ENCODE assay signal across 8 cellular contexts in the genomic region with DNA sequence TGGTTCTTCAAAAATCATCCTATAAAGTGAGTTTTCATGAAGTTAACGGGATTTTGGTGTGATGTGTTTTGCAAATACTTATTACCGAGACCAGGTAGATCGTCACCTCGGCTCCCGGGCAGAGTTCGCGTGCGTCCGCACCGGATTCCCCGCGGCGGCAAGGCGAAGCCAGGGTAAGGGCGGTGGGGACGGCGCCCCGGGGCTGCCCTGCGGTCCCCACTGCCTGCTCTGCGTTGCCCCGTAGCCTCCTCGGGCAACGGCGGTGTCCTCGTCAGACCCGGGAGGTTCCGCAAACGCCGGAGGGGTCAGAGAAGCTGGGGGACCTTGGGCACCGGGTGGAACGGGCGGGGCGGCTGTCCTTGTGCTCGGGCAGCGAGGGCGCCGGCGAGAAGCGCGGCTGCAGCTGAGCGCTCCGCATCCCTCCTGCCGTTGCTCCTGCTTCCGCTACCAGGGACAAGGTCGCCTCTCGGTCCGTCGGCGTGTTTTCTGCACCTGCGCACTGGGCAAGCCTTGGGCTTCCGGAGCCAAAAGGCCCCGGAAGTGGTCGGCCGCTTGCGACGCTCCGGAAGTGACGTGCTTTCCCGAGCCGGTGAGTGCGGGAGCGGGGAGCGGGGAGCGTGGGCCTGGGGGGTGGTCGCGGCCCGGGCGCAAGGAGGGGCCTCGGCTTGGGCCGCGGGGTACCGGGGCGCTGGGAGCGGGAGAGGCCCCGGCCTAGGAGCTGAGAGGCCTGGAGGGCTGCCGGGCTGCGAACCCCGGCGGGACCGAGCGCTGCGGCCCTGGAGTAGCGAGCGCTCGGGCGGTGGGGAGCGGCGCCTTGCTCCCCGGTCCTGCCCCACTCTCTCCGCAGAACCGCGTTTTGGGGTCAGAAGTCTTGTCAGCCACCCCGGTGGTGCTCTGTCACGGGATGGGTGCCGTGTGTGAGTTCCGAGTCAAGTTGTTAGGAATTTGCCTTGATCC. TPM values are rescaled to one million over a fixed set of nuclear protein-coding genes. Genes with fewer than 3 reads are reported as not detected.
DNase-seq lines count a peak whose midpoint lies in the region; ATAC-seq and TF ChIP-seq lines count a peak whose summit lies in the region.

A gene with protein sequence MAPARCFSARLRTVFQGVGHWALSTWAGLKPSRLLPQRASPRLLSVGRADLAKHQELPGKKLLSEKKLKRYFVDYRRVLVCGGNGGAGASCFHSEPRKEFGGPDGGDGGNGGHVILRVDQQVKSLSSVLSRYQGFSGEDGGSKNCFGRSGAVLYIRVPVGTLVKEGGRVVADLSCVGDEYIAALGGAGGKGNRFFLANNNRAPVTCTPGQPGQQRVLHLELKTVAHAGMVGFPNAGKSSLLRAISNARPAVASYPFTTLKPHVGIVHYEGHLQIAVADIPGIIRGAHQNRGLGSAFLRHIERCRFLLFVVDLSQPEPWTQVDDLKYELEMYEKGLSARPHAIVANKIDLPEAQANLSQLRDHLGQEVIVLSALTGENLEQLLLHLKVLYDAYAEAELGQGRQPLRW (plus strand): TSS at position 560 of the 957 bp plus-strand sequence. CDS start 10,393 bp downstream, outside the sequence.

- H3K9me3 Mint-ChIP-seq in activated naive CD4-positive, alpha-beta T cell treated with anti-CD3 and anti-CD28 coated beads, Interleukin-2, amount 50 U/mL, for 72 hours: no peaks in the 10 kb centered on the region

- peaks cover 0 to 8% of the 10 kb centered on the region in 2 donors for H3K36me3 Mint-ChIP-seq in activated naive CD4-positive, alpha-beta T cell treated with anti-CD3 and anti-CD28 coated beads, Interleukin-2, amount 50 U/mL, for 72 hours

- DNase-seq in GM10266 (ENCODE audit: extremely low spot score): peak; percentile 99
- DNase-seq in NCI-H1105 (lab: John Stamatoyannopoulos, UW): peak; percentile 95
- peak; percentile 92 for DNase-seq in SKM-1 (lab: John Stamatoyannopoulos, UW; ENCODE audit: unreplicated experiment)
- DNase-seq in activated naive CD4-positive, alpha-beta T cell treated with anti-CD3 and anti-CD28 coated beads, Interleukin-2, amount 50 U/mL, for 72 hours (ENCODE audit: low spot score in 2 of 2): peak; percentile 92 to 94
- DNase-seq in glomerular visceral epithelial cell (ENCODE audit: extremely low spot score): peak; percentile 97
- peak; percentile 78 for DNase-seq in omental fat pad (ENCODE audit: low spot score)

- H3K27ac Mint-ChIP-seq in activated naive CD4-positive, alpha-beta T cell treated with anti-CD3 and anti-CD28 coated beads, Interleukin-2, amount 50 U/mL, for 72 hours: peak within 1 kb of the TSS; percentile 90 to 93

- TF ChIP-seq CTCF in GM10266 (IDR thresholded peaks at IDR 0.05; ENCODE audit: control insufficient read depth, insufficient read depth, low read depth, missing control alignments): no peak
- TF ChIP-seq CTCF in omental fat pad (IDR thresholded peaks at IDR 0.05): no peak

- ATAC-seq in HG02642 (IDR thresholded peaks at IDR 0.05; ENCODE audit: poor library complexity, unreplicated experiment): peak; percentile 92
- ATAC-seq in activated naive CD4-positive, alpha-beta T cell treated with anti-CD3 and anti-CD28 coated beads, Interleukin-2, amount 50 U/mL, for 72 hours: peak; percentile 98 to 99
- peak; percentile 94 for ATAC-seq in omental fat pad (ENCODE audit: low FRiP score)

- peak within 1 kb of the TSS; percentile 90 for H3K27ac ChIP-seq in temporal lobe (ENCODE audit: low read depth, low read length)

RNA-seq across cellular contexts. Expression of the gene that starts here (rescaled TPM):
- 10 to 100 TPM; 33.9 to 39.5 TPM for total RNA-seq in activated naive CD4-positive, alpha-beta T cell treated with anti-CD3 and anti-CD28 coated beads, Interleukin-2, amount 50 U/mL, for 72 hours
- total RNA-seq in omental fat pad: 10 to 100 TPM; 19.3 to 32.5 (median 26.3) TPM
- total RNA-seq in temporal lobe: 16.2 TPM

Comparison
In these comparisons a context has a peak if more than half of its experiments do, and no peak if none do; other contexts are left out.
1. Peak in every context shown above with its lines: DNase-seq, ATAC-seq and H3K27ac ChIP-seq.